Comparison of ENCODE assay signal across 8 cellular contexts in genomic region chr1:81305997-81306452, GRCh38.
DNase-seq lines count a peak whose midpoint lies in the region; ATAC-seq, FAIRE-seq and TF ChIP-seq lines count a peak whose summit lies in the region.

No MANE protein-coding gene starts in this region.

- intact Hi-C loops in mammary epithelial cell (cut with micrococcal nuclease), result loop anchor here (5.0 kb wide), 1 partner anchor 456 kb away; no protein-coding TSS in a partner anchor
- intact Hi-C loops in stomach (cut with DNase I; ENCODE audit: low total_unique reads), result no loop called here
- intact Hi-C loops in CD14-positive monocyte (cut with micrococcal nuclease), result no loop called here

- H4K20me1 ChIP-seq in mammary epithelial cell (ENCODE audit: insufficient read depth, low read length) (no peaks in the 10 kb centered on the region), keratinocyte (ENCODE audit: control insufficient read depth, extremely low read depth, insufficient read depth, low read length) (no peaks in the 10 kb centered on the region)

- peak overlapping the region; percentile 94 for H2AFZ ChIP-seq in mammary epithelial cell (ENCODE audit: low read depth, low read length)
- peak overlapping the region; percentile 96 for H2AFZ ChIP-seq in keratinocyte (ENCODE audit: control insufficient read depth, low read length)

- TF ChIP-seq CTCF in D721Med (IDR thresholded peaks at IDR 0.05; ENCODE audit: insufficient read depth, missing control alignments) (peak; percentile 64), mammary epithelial cell (conservative IDR thresholded peaks at IDR 0.05 in 1 of 2, IDR thresholded peaks at IDR 0.05 in 1 of 2; ENCODE audit: extremely low read depth in 1 of 2, insufficient read depth in 1 of 2, low read depth in 1 of 2, low read length in 2 of 2) (peak in 1 of 2 donors; percentile 55), keratinocyte (optimal IDR thresholded peaks at IDR 0.05 in 1 of 3, IDR thresholded peaks at IDR 0.05 in 1 of 3, conservative IDR thresholded peaks at IDR 0.05 in 1 of 3; ENCODE audit: extremely low read depth in 1 of 3, insufficient read depth in 2 of 3, low read length in 3 of 3) (peak in 2 of 3 experiments; percentile 20 to 51), stomach (IDR thresholded peaks at IDR 0.05) (peak in 1 of 7 experiments; percentile 36), CD14-positive monocyte (IDR thresholded peaks at IDR 0.05) (no peak)

- dilution Hi-C loops in mammary epithelial cell (cut with HindIII; ENCODE audit: low sequenced_read_pairs) (no loop called here), keratinocyte (cut with MboI; ENCODE audit: extremely low pct_ligation_motif_present, low sequenced_read_pairs) (no loop called here)

- peak overlapping the region; percentile 40 to 54 (median 46) for H3K4me3 ChIP-seq in mammary epithelial cell (replicated peaks in 1 of 3; ENCODE audit: insufficient read depth in 1 of 3, low read depth in 2 of 3, low read length in 3 of 3)
- peak overlapping the region; percentile 1 to 77 (median 72) for H3K4me3 ChIP-seq in keratinocyte (ENCODE audit: control insufficient read depth in 2 of 3, extremely low read depth in 1 of 3, insufficient read depth in 2 of 3, low read depth in 1 of 3, low read length in 3 of 3)
- H3K4me3 ChIP-seq in stomach, result peak overlapping the region; percentile 41 to 50 (median 48)

- H3K79me2 ChIP-seq in mammary epithelial cell (ENCODE audit: insufficient read depth, low read length), result no peaks in the 10 kb centered on the region
- H3K79me2 ChIP-seq in keratinocyte (ENCODE audit: control insufficient read depth, insufficient read depth, low read length), result no peaks in the 10 kb centered on the region

- no TSS peak for BruUV-seq in mammary epithelial cell (replicated peaks; lab: Mats Ljungman, UMichigan)

- H3K9me3 ChIP-seq in mammary epithelial cell (replicated peaks; ENCODE audit: insufficient read depth, low read length) (no peaks in the 10 kb centered on the region), keratinocyte (ENCODE audit: control insufficient read depth, low read depth, low read length) (no peaks in the 10 kb centered on the region), stomach (no peaks in the 10 kb centered on the region)

- H3K9ac ChIP-seq in mammary epithelial cell (ENCODE audit: insufficient read depth, low read length), result no peak overlapping the region
- no peak overlapping the region for H3K9ac ChIP-seq in keratinocyte (ENCODE audit: control insufficient read depth, extremely low read depth, insufficient read depth, low read length)

- peak; percentile 69 for ATAC-seq in HG02610 (IDR thresholded peaks at IDR 0.05; ENCODE audit: unreplicated experiment)
- ATAC-seq in activated T-cell treated with anti-CD3 and anti-CD28 coated beads, Interleukin-2, amount 50 U/mL, for 72 hours (replicated peaks in 1 of 2), result no peak

- CTCF ChIA-PET in mammary epithelial cell (lab: Charles Lee; ENCODE audit: low non-redundant PET), result interaction anchor here (0.6 kb wide), 2 partner anchors 495 to 621 kb away, joined by 3 to 6 read pairs; no protein-coding TSS in a partner anchor

- H3K9me3 Mint-ChIP-seq in CD14-positive monocyte, result peaks cover 0 to 2% (median 0%) of the 10 kb centered on the region in 7 donors
- no peaks in the 10 kb centered on the region for H3K9me3 Mint-ChIP-seq in activated T-cell treated with anti-CD3 and anti-CD28 coated beads, Interleukin-2, amount 50 U/mL, for 72 hours

- H3K27me3 ChIP-seq in mammary epithelial cell (ENCODE audit: insufficient read depth, low read length) (no peaks in the 10 kb centered on the region), keratinocyte (ENCODE audit: control insufficient read depth, extremely low read depth, insufficient read depth, low read length) (peaks cover 3% of the 10 kb centered on the region), stomach (no peaks in the 10 kb centered on the region)

- no peak overlapping the region for H3K27ac ChIP-seq in mammary epithelial cell (ENCODE audit: insufficient read depth, low read depth, low read length)
- no peak overlapping the region for H3K27ac ChIP-seq in keratinocyte (ENCODE audit: control insufficient read depth, insufficient read depth, low read length)
- peak overlapping the region in 1 of 5 donors; percentile 29 for H3K27ac ChIP-seq in stomach

- H3K4me1 Mint-ChIP-seq in CD14-positive monocyte, result no peaks in the 10 kb centered on the region
- no peaks in the 10 kb centered on the region for H3K4me1 Mint-ChIP-seq in activated T-cell treated with anti-CD3 and anti-CD28 coated beads, Interleukin-2, amount 50 U/mL, for 72 hours (ENCODE audit: low read depth)

- H3K4me2 ChIP-seq in mammary epithelial cell (ENCODE audit: insufficient read depth, low read depth, low read length) (peak overlapping the region; percentile 76), keratinocyte (ENCODE audit: control insufficient read depth, extremely low read depth, insufficient read depth, low read depth, low read length) (peak overlapping the region; percentile 89)

- in situ Hi-C loops in mammary epithelial cell (cut with MboI; ENCODE audit: low sequenced_read_pairs in 2 of 2), result no loop called here

- H3K4me1 ChIP-seq in mammary epithelial cell (ENCODE audit: insufficient read depth, low read length), result peaks cover 5% of the 10 kb centered on the region
- peaks cover 6% of the 10 kb centered on the region for H3K4me1 ChIP-seq in keratinocyte (ENCODE audit: control insufficient read depth, extremely low read depth, insufficient read depth, low read length)
- peaks cover 0 to 9% (median 0%) of the 10 kb centered on the region in 4 donors for H3K4me1 ChIP-seq in stomach

- no peak for TF ChIP-seq EP300 in stomach (IDR thresholded peaks at IDR 0.05)

- no peak for TF ChIP-seq POLR2A in stomach (IDR thresholded peaks at IDR 0.05)

- DNase-seq in D721Med (ENCODE audit: insufficient read length, low spot score) (no peak), NCI-H2227 treated with DMSO at 0.1 percent for 48 hours (lab: John Stamatoyannopoulos, UW) (peak; percentile 79), mammary epithelial cell (peak; percentile 36), keratinocyte (ENCODE audit: low read depth, low spot score) (no peak), stomach (no peak), CD14-positive monocyte (ENCODE audit: low spot score) (no peak)
- DNase-seq in activated T-cell treated with anti-CD3 and anti-CD28 coated beads, Interleukin-2, amount 50 U/mL, for 72 hours, result no peak

- no peak overlapping the region for H3K4me3 Mint-ChIP-seq in CD14-positive monocyte
- no peak overlapping the region for H3K4me3 Mint-ChIP-seq in activated T-cell treated with anti-CD3 and anti-CD28 coated beads, Interleukin-2, amount 50 U/mL, for 72 hours

- H3K36me3 ChIP-seq in mammary epithelial cell (ENCODE audit: insufficient read depth, low read length) (no peaks in the 10 kb centered on the region), keratinocyte (ENCODE audit: control insufficient read depth in 2 of 2, extremely low read depth in 1 of 2, insufficient read depth in 2 of 2, low read length in 2 of 2) (no peaks in the 10 kb centered on the region), stomach (no peaks in the 10 kb centered on the region)

- H3K27me3 Mint-ChIP-seq in CD14-positive monocyte (ENCODE audit: low read depth in 3 of 3), result no peaks in the 10 kb centered on the region
- no peaks in the 10 kb centered on the region for H3K27me3 Mint-ChIP-seq in activated T-cell treated with anti-CD3 and anti-CD28 coated beads, Interleukin-2, amount 50 U/mL, for 72 hours (ENCODE audit: low read depth)

- 1% methylated on average over 7 of the region's 7 CpGs for WGBS in mammary epithelial cell (ENCODE audit: low coverage, missing lambda C conversion rate)
- 1 to 6% (median 2%) methylated on average over 7 of the region's 7 CpGs for WGBS in stomach, 5 donors

- FAIRE-seq in D721Med (lab: Jason Lieb, UNC), result peak; percentile 90
- peak; percentile 69 for FAIRE-seq in keratinocyte (lab: Jason Lieb, UNC)

- H3K36me3 Mint-ChIP-seq in CD14-positive monocyte, result no peaks in the 10 kb centered on the region
- no peaks in the 10 kb centered on the region for H3K36me3 Mint-ChIP-seq in activated T-cell treated with anti-CD3 and anti-CD28 coated beads, Interleukin-2, amount 50 U/mL, for 72 hours (ENCODE audit: insufficient read depth in 2 of 2)

- no peaks in the 10 kb centered on the region for H3K9me1 ChIP-seq in keratinocyte (ENCODE audit: control insufficient read depth, extremely low read depth, insufficient read depth, low read length)

- no peak overlapping the region for H3K27ac Mint-ChIP-seq in CD14-positive monocyte
- H3K27ac Mint-ChIP-seq in activated T-cell treated with anti-CD3 and anti-CD28 coated beads, Interleukin-2, amount 50 U/mL, for 72 hours, result no peak overlapping the region

Comparison
In these comparisons a context has a peak if more than half of its experiments do, and no peak if none do; other contexts are left out.
1. DNase-seq: peak in NCI-H2227 treated with DMSO at 0.1 percent for 48 hours (single experiment) and mammary epithelial cell (single experiment); none in D721Med (single experiment), keratinocyte (single experiment), stomach (single experiment), CD14-positive monocyte (single experiment) and activated T-cell treated with anti-CD3 and anti-CD28 coated beads, Interleukin-2, amount 50 U/mL, for 72 hours (0 of 2).
2. Peak in every context shown above with its lines, with median percentiles within 50 percentile points of each other: H3K4me3 ChIP-seq.